In the genomic region with DNA sequence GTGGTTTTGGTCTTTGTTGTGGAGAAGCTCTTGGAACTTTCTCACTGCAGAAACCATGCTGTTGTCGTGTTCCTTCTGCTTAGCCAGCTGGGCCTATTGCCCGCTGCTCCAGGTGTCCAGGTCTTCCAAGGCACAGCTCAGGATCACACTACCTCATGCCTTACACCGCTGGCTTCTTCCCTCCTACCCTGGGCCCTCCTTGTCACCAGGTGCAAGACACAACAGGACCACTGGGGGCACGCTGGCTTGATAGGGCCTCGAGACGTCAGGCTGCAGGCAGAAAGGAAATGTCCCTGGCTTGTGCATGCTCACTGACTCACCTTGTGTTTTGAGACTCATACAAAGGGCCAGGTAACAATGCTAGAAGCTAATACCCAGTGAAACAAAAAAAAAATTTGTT, we compare ENCODE assay signal across 1 cellular context.
TF ChIP-seq lines count a peak whose summit lies in the region.

No MANE protein-coding gene starts in this region.

TF ChIP-seq in H1, 55 proteins besides CTCF, POLR2A, EP300 and RAD21 (continued from another document):
- TF ChIP-seq BRCA1 (IDR thresholded peaks at IDR 0.05; ENCODE audit: low read depth, low read length) (no peak), SUZ12 (IDR thresholded peaks at IDR 0.05; ENCODE audit: low read length) (no peak), HDAC6 (IDR thresholded peaks at IDR 0.05; ENCODE audit: low read depth, low read length) (no peak)
